8 cellular contexts compared by ENCODE assay signal in genomic region chr12:13255792-13256704, GRCh38. TPM values are rescaled to one million over a fixed set of nuclear protein-coding genes. Genes with fewer than 3 reads are reported as not detected.
DNase-seq lines count a peak whose midpoint lies in the region; ATAC-seq and TF ChIP-seq lines count a peak whose summit lies in the region.

No MANE protein-coding gene starts in this region.

- no peak overlapping the region for H3K4me3 Mint-ChIP-seq in CD4-positive, alpha-beta T cell

- H3K36me3 Mint-ChIP-seq in CD4-positive, alpha-beta T cell (ENCODE audit: low read depth), result no peaks in the 10 kb centered on the region

- no peak overlapping the region for H3K27ac ChIP-seq in CD4-positive, alpha-beta T cell (ENCODE audit: low read depth, low read length)
- H3K27ac ChIP-seq in effector memory CD4-positive, alpha-beta T cell (ENCODE audit: insufficient read depth, low read length, poor library complexity, severe bottlenecking), result no peak overlapping the region

- peaks cover 6% of the 10 kb centered on the region for H3K4me1 Mint-ChIP-seq in CD4-positive, alpha-beta T cell (ENCODE audit: low read depth)

- peaks cover 5% of the 10 kb centered on the region for H3K27me3 Mint-ChIP-seq in CD4-positive, alpha-beta T cell

- H3K9me3 Mint-ChIP-seq in CD4-positive, alpha-beta T cell, result no peaks in the 10 kb centered on the region

- peak; percentile 47 to 77 (median 62) for DNase-seq in CD4-positive, alpha-beta T cell
- peak; percentile 94 for DNase-seq in HPDE6-E6E7 (ENCODE audit: extremely low spot score)
- peak; percentile 75 to 83 for DNase-seq in NOMO-1 (lab: John Stamatoyannopoulos, UW; ENCODE audit: unreplicated experiment in 2 of 2)
- DNase-seq in activated CD8-positive, alpha-beta memory T cell treated with anti-CD3 and anti-CD28 coated beads for 48 hours (ENCODE audit: low read depth in 2 of 3, low spot score in 2 of 3), result peak; percentile 65 to 74 (median 69)
- DNase-seq in effector memory CD4-positive, alpha-beta T cell, result peak; percentile 30 to 50 (median 48)
- DNase-seq in medulla oblongata (ENCODE audit: extremely low spot score), result peak; percentile 99
- DNase-seq in stimulated activated CD8-positive, alpha-beta memory T cell treated with anti-CD3 and anti-CD28 coated beads, Interleukin-12 subunit alpha, Interleukin-12 subunit beta, amount 100 ng/mL, for 1 hour (ENCODE audit: low read depth), result peak; percentile 55

- intact Hi-C loops in CD4-positive, alpha-beta T cell (cut with DNase I, micrococcal nuclease), result no loop called here

- no peaks in the 10 kb centered on the region for H3K9me3 ChIP-seq in CD4-positive, alpha-beta T cell (ENCODE audit: control insufficient read depth, low read length)
- H3K9me3 ChIP-seq in effector memory CD4-positive, alpha-beta T cell (ENCODE audit: control insufficient read depth, low read length), result no peaks in the 10 kb centered on the region

- no peak overlapping the region for H3K4me3 ChIP-seq in effector memory CD4-positive, alpha-beta T cell (ENCODE audit: insufficient read depth, low read depth, low read length, poor library complexity, severe bottlenecking)

- no peaks in the 10 kb centered on the region for H3K4me1 ChIP-seq in effector memory CD4-positive, alpha-beta T cell (ENCODE audit: control insufficient read depth, insufficient read depth, low read length, poor library complexity, severe bottlenecking)

- POLR2A ChIA-PET in CD4-positive, alpha-beta T cell (lab: Charles Lee), result no interaction called here

- H3K36me3 ChIP-seq in effector memory CD4-positive, alpha-beta T cell (ENCODE audit: control insufficient read depth, insufficient read depth, low read length), result no peaks in the 10 kb centered on the region

- no peak overlapping the region for H3K27ac Mint-ChIP-seq in CD4-positive, alpha-beta T cell

- CTCF ChIA-PET in CD4-positive, alpha-beta T cell (lab: Charles Lee), result interaction anchor here (0.6 to 2.0 kb wide), 13 partner anchors 10 to 342 kb away, joined by 3 to 15 read pairs (median 3); no protein-coding TSS in a partner anchor

- peak; percentile 99 for ATAC-seq in CD4-positive, alpha-beta T cell (ENCODE audit: poor library complexity)
- peak; percentile 98 for ATAC-seq in GM19455 (IDR thresholded peaks at IDR 0.05; ENCODE audit: unreplicated experiment)

- TF ChIP-seq CTCF in CD4-positive, alpha-beta T cell (IDR thresholded peaks at IDR 0.05), result peak; percentile 94

- H3K27me3 ChIP-seq in CD4-positive, alpha-beta T cell (ENCODE audit: control insufficient read depth, insufficient read depth, low read length), result peaks cover 3% of the 10 kb centered on the region
- H3K27me3 ChIP-seq in effector memory CD4-positive, alpha-beta T cell (replicated peaks; ENCODE audit: control insufficient read depth, insufficient read depth, low read length, poor library complexity, severe bottlenecking), result no peaks in the 10 kb centered on the region

RNA-seq across cellular contexts. Expression of gene EMP1, which starts 59.5 kb away (rescaled TPM):
- 1 to 10 TPM; 9.0 to 9.1 TPM for total RNA-seq in CD4-positive, alpha-beta T cell

Comparison
In these comparisons a context has a peak if more than half of its experiments do, and no peak if none do; other contexts are left out.
1. DNase-seq: peak in every context shown above with its lines; median percentile 99 in medulla oblongata; 94 in HPDE6-E6E7; 79 in NOMO-1; 69 in activated CD8-positive, alpha-beta memory T cell treated with anti-CD3 and anti-CD28 coated beads for 48 hours; 62 in CD4-positive, alpha-beta T cell; 55 in stimulated activated CD8-positive, alpha-beta memory T cell treated with anti-CD3 and anti-CD28 coated beads, Interleukin-12 subunit alpha, Interleukin-12 subunit beta, amount 100 ng/mL, for 1 hour; 48 in effector memory CD4-positive, alpha-beta T cell.